In genomic region chr11:133821776-133822175, GRCh38 we compare ENCODE assay signal across 9 cellular contexts. TPM values are rescaled to one million over a fixed set of nuclear protein-coding genes. Genes with fewer than 3 reads are reported as not detected.
A peak's percentile ranks its signal among the peaks of the same experiment; 100 is the strongest.
DNase-seq lines count a peak whose midpoint lies in the region; ATAC-seq and TF ChIP-seq lines count a peak whose summit lies in the region.
"Had no signal": no experiment of that assay in that cellular context is flagged by ENCODE, and none has a peak within 500 bp of the region (broad histone marks: within the 10 kb centered on the region; RNA-seq: fewer than 3 reads in every experiment).

No MANE protein-coding gene starts in this region.

- TF ChIP-seq POLR2A in erythroblast (IDR thresholded peaks at IDR 0.05; ENCODE audit: low read length): no peak

- POLR2A ChIA-PET in naive thymus-derived CD8-positive, alpha-beta T cell (lab: Charles Lee): no interaction called here

- no peak overlapping the region for H3K4me3 Mint-ChIP-seq in naive thymus-derived CD8-positive, alpha-beta T cell

- no peak overlapping the region for H3K27ac Mint-ChIP-seq in naive thymus-derived CD8-positive, alpha-beta T cell

- no peaks in the 10 kb centered on the region for H3K36me3 Mint-ChIP-seq in naive thymus-derived CD8-positive, alpha-beta T cell

- H3K4me1 Mint-ChIP-seq in naive thymus-derived CD8-positive, alpha-beta T cell: no peaks in the 10 kb centered on the region

- no peaks in the 10 kb centered on the region for H3K9me3 Mint-ChIP-seq in naive thymus-derived CD8-positive, alpha-beta T cell

- DNase-seq in COLO668 (lab: John Stamatoyannopoulos, UW; ENCODE audit: unreplicated experiment): peak; percentile 50
- DNase-seq in erythroblast (lab: John Stamatoyannopoulos, UW): peak; percentile 37 to 59
- DNase-seq in occipital lobe (lab: John Stamatoyannopoulos, UW): peak; percentile 60
- no peak for DNase-seq in naive thymus-derived CD8-positive, alpha-beta T cell

- peaks cover 1 to 13% (median 1%) of the 10 kb centered on the region in 5 donors for H3K27me3 Mint-ChIP-seq in naive thymus-derived CD8-positive, alpha-beta T cell

- ATAC-seq in GM18858 (IDR thresholded peaks at IDR 0.05; ENCODE audit: unreplicated experiment): peak; percentile 55
- ATAC-seq in HG03442 (IDR thresholded peaks at IDR 0.05; ENCODE audit: unreplicated experiment): peak; percentile 81
- ATAC-seq in naive thymus-derived CD8-positive, alpha-beta T cell: no peak
- no peak for ATAC-seq in GM19452 (IDR thresholded peaks at IDR 0.05; ENCODE audit: unreplicated experiment)

TF ChIP-seq in PFSK-1, 5 proteins besides CTCF, POLR2A, EP300 and RAD21:
- TF ChIP-seq FOXP2 (optimal IDR thresholded peaks at IDR 0.05; ENCODE audit: borderline replicate concordance, extremely low read depth, extremely low read length, insufficient read depth) (peak; percentile 45), SIN3A (IDR thresholded peaks at IDR 0.05; ENCODE audit: borderline replicate concordance, insufficient read depth, low read length) (no peak)
TF ChIP-seq in PFSK-1: peak in this region for 1.

RNA-seq across cellular contexts. Expression of gene SPATA19, which starts 23.5 kb away (rescaled TPM):
- polyA plus RNA-seq in PFSK-1 (2012; ENCODE audit: insufficient read length, low read depth): not detected
- not detected for total RNA-seq in occipital lobe
- total RNA-seq in naive thymus-derived CD8-positive, alpha-beta T cell: not detected
- polyA plus RNA-seq in naive thymus-derived CD8-positive, alpha-beta T cell: not detected
- total RNA-seq: temporal lobe had no signal

Comparison
In these comparisons a context has a peak if more than half of its experiments do, and no peak if none do; other contexts are left out.
1. DNase-seq: peak in COLO668 (single experiment), erythroblast (2 of 2) and occipital lobe (single experiment); none in naive thymus-derived CD8-positive, alpha-beta T cell (0 of 10).
2. ATAC-seq: peak in GM18858 (single experiment) and HG03442 (single experiment); none in naive thymus-derived CD8-positive, alpha-beta T cell (0 of 2) and GM19452 (single experiment).